15 cellular contexts compared by ENCODE assay signal in genomic region chr12:59404109-59404650, GRCh38.
"Had no signal": no experiment of that assay in that cellular context is flagged by ENCODE, and none has a peak within 500 bp of the region (broad histone marks: within the 10 kb centered on the region; RNA-seq: fewer than 3 reads in every experiment).

No MANE protein-coding gene starts in this region.

- H3K36me3 ChIP-seq: breast epithelium, left ventricle myocardium inferior had no signal

- H3K4me3 ChIP-seq: breast epithelium had no signal

- H3K27me3 ChIP-seq: breast epithelium had no signal

- H3K9me3 Mint-ChIP-seq: natural killer cell treated with Interleukin-12 subunit alpha and Interleukin-12 subunit beta and Interleukin-15 and Interleukin-18, amount 100 ng/mL, for 72 hours had no signal

- H3K27ac Mint-ChIP-seq: activated CD4-positive, alpha-beta T cell treated with anti-CD3 and anti-CD28 coated beads for 36 hours; memory B cell; natural killer cell treated with Interleukin-12 subunit alpha and Interleukin-12 subunit beta and Interleukin-15 and Interleukin-18, amount 100 ng/mL, for 72 hours; T-helper 17 cell; type B pancreatic cell had no signal

- H3K4me1 ChIP-seq: breast epithelium, left ventricle myocardium inferior had no signal

- ATAC-seq: activated CD4-positive, alpha-beta T cell treated with anti-CD3 and anti-CD28 coated beads for 36 hours; natural killer cell treated with Interleukin-12 subunit alpha and Interleukin-12 subunit beta and Interleukin-15 and Interleukin-18, amount 100 ng/mL, for 72 hours; T-helper 17 cell had no signal

- H3K36me3 Mint-ChIP-seq: memory B cell; natural killer cell treated with Interleukin-12 subunit alpha and Interleukin-12 subunit beta and Interleukin-15 and Interleukin-18, amount 100 ng/mL, for 72 hours; type B pancreatic cell had no signal

- H3K27me3 Mint-ChIP-seq: type B pancreatic cell had no signal

- H3K4me1 Mint-ChIP-seq: memory B cell, T-helper 17 cell had no signal

- H3K4me3 Mint-ChIP-seq: activated CD4-positive, alpha-beta T cell treated with anti-CD3 and anti-CD28 coated beads for 36 hours; memory B cell; natural killer cell treated with Interleukin-12 subunit alpha and Interleukin-12 subunit beta and Interleukin-15 and Interleukin-18, amount 100 ng/mL, for 72 hours; T-helper 17 cell; type B pancreatic cell had no signal

- H3K9me3 ChIP-seq: breast epithelium had no signal

- DNase-seq: activated CD4-positive, alpha-beta T cell treated with anti-CD3 and anti-CD28 coated beads for 36 hours; activated naive CD4-positive, alpha-beta T cell treated with Interleukin-2 at 50 U/mL for 16 hours; aorta; cerebellar nuclear complex; effector memory CD4-positive, alpha-beta T cell; islet precursor cell; left ventricle myocardium inferior; posterior cingulate gyrus; small intestine; stimulated activated CD4-positive, alpha-beta T cell treated with anti-CD3 and anti-CD28 coated beads, Interleukin-4, amount 100 ng/mL, for 24 hours; T-helper 17 cell had no signal

- H3K27ac ChIP-seq: breast epithelium, left ventricle myocardium inferior had no signal
